ENCODE assay signal across 16 cellular contexts in genomic region chr12:121905746-121906145, GRCh38. TPM values are rescaled to one million over a fixed set of nuclear protein-coding genes. Genes with fewer than 3 reads are reported as not detected.
"Had no signal": no experiment of that assay in that cellular context is flagged by ENCODE, and none has a peak within 500 bp of the region (broad histone marks: within the 10 kb centered on the region; RNA-seq: fewer than 3 reads in every experiment).

No MANE protein-coding gene starts in this region.

- H3K4me1 Mint-ChIP-seq: brain, endodermal cell, nephron had no signal

- H3K9me3 Mint-ChIP-seq: activated CD4-positive, alpha-beta memory T cell treated with anti-CD3 and anti-CD28 coated beads, Interleukin-2, amount 10 ng/mL, durations not matched to agents 7 days and 5 days; brain; endodermal cell; nephron had no signal

- H3K4me3 ChIP-seq: psoas muscle, sigmoid colon had no signal

- H3K4me3 Mint-ChIP-seq: activated CD4-positive, alpha-beta memory T cell treated with anti-CD3 and anti-CD28 coated beads, Interleukin-2, amount 10 ng/mL, durations not matched to agents 7 days and 5 days; brain; endodermal cell; nephron had no signal

- H3K27ac Mint-ChIP-seq: activated CD4-positive, alpha-beta memory T cell treated with anti-CD3 and anti-CD28 coated beads, Interleukin-2, amount 10 ng/mL, durations not matched to agents 7 days and 5 days; brain; endodermal cell had no signal

- DNase-seq: activated CD4-positive, alpha-beta memory T cell treated with anti-CD3 and anti-CD28 coated beads, Interleukin-2, amount 10 ng/mL, durations not matched to agents 7 days and 5 days; activated naive CD4-positive, alpha-beta T cell; amniotic stem cell; dermis blood vessel endothelial cell; endodermal cell; glutamatergic neuron; left colon; psoas muscle; sigmoid colon; stimulated activated CD4-positive, alpha-beta T cell treated with anti-CD3 and anti-CD28 coated beads, Interleukin-2, amount 100 ng/mL, for 48 hours; stimulated activated naive CD4-positive, alpha-beta T cell treated with Interleukin-2 at 50 U/mL for 16 hours; T-helper 1 cell had no signal

- H3K27me3 Mint-ChIP-seq: activated CD4-positive, alpha-beta memory T cell treated with anti-CD3 and anti-CD28 coated beads, Interleukin-2, amount 10 ng/mL, durations not matched to agents 7 days and 5 days; brain had no signal

RNA-seq across cellular contexts. Expression of gene HPD, which starts 47.1 kb away (rescaled TPM):
- total RNA-seq: activated CD4-positive, alpha-beta memory T cell treated with anti-CD3 and anti-CD28 coated beads, Interleukin-2, amount 10 ng/mL, durations not matched to agents 7 days and 5 days; dermis blood vessel endothelial cell; lung microvascular endothelial cell; temporal lobe had no signal
